ENCODE assay signal across 10 cellular contexts in the genomic region with DNA sequence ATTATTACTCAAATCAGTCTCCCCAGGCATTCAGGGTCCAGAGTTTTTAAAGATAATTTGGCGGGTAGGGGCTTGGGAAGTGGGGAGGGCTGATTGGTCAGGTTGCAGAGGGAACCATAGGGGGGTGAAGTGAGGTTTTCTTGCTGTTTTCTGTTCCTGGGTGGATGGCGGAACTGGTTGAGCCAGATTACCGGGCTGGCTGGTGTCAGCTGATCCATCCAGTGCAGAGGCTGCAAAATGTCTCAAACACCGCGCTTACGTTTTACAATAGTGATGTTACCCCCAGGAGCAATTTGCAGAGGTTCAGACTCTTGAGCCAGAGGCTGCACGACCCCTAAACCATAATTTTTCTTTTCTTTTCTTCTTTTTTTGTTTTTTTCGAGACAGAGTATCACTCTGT. TPM values are rescaled to one million over a fixed set of nuclear protein-coding genes. Genes with fewer than 3 reads are reported as not detected.
DNase-seq lines count a peak whose midpoint lies in the region; ATAC-seq, FAIRE-seq and TF ChIP-seq lines count a peak whose summit lies in the region.
"Not testable (repeated sequence)": the region's sequence is repeated elsewhere in the genome, so short reads cannot be mapped to it uniquely, and the experiment has no call there.
"Had no signal": no experiment of that assay in that cellular context is flagged by ENCODE, and none has a peak within 500 bp of the region (broad histone marks: within the 10 kb centered on the region; RNA-seq: fewer than 3 reads in every experiment).

No MANE protein-coding gene starts in this region.

- H3K79me2 ChIP-seq in PC-3 (ENCODE audit: low read length); H1 (ENCODE audit: control insufficient read depth in 1 of 2, insufficient read depth in 2 of 2, low read length in 2 of 2); trophoblast cell (ENCODE audit: control insufficient read depth, insufficient read depth, low read length, poor library complexity): not testable (repeated sequence)

- not testable (repeated sequence) for TF ChIP-seq RAD21 in H1 (IDR thresholded peaks at IDR 0.05 in 1 of 2, conservative IDR thresholded peaks at IDR 0.05 in 1 of 2; ENCODE audit: low read depth in 2 of 2, low read length in 2 of 2)

- TF ChIP-seq CTCF in A673 (conservative IDR thresholded peaks at IDR 0.05; ENCODE audit: low read depth, low read length); Calu3 (IDR thresholded peaks at IDR 0.05; ENCODE audit: unreplicated experiment); HFFc6 (IDR thresholded peaks at IDR 0.05); PC-3 (conservative IDR thresholded peaks at IDR 0.05; ENCODE audit: low read depth, low read length); H1 (IDR thresholded peaks at IDR 0.05; ENCODE audit: control extremely low read depth in 1 of 3, insufficient read depth in 1 of 3, low read depth in 1 of 3, low read length in 3 of 3): not testable (repeated sequence)

- H2BK15ac ChIP-seq in H1 (ENCODE audit: low read length); mesenchymal stem cell (ENCODE audit: low read depth, poor library complexity, severe bottlenecking): not testable (repeated sequence)

- peak overlapping the region; percentile 81 for H3K27ac ChIP-seq in A673 (ENCODE audit: low read depth, low read length, poor library complexity, severe bottlenecking)
- H3K27ac ChIP-seq in PC-3 (ENCODE audit: low read length); mesenchymal stem cell (ENCODE audit: low read length, poor library complexity, severe bottlenecking): not testable (repeated sequence)
- H3K27ac ChIP-seq in H1 (ENCODE audit: low read depth, low read length): peak overlapping the region; percentile 77; the same call in 1 of the 2 replicates
- peak overlapping the region; percentile 74 for H3K27ac ChIP-seq in iPS-18a (ENCODE audit: low read length)
- H3K27ac ChIP-seq in trophoblast cell (ENCODE audit: low read depth, low read length): peak overlapping the region; percentile 91

- not testable (repeated sequence) for H4K5ac ChIP-seq in H1 (ENCODE audit: insufficient read length, low read depth, low read length)

- FAIRE-seq in H1 (lab: Jason Lieb, UNC): not testable (repeated sequence)

- H3F3A ChIP-seq in PC-3 (ENCODE audit: low read length, unreplicated experiment): not testable (repeated sequence)

- H3K9me3 Mint-ChIP-seq in Calu3 (ENCODE audit: low read depth, unreplicated experiment); HFFc6: not testable (repeated sequence)

- TF ChIP-seq EP300 in H1 (IDR thresholded peaks at IDR 0.05; ENCODE audit: borderline replicate concordance in 1 of 2, low read depth in 2 of 2, low read length in 2 of 2): not testable (repeated sequence)

- not testable (repeated sequence) for H4K12ac ChIP-seq in trophoblast cell (ENCODE audit: low read depth, low read length)

- BruUV-seq in A673 (replicated peaks; lab: Mats Ljungman, UMichigan); Calu3 (replicated peaks; lab: Mats Ljungman, UMichigan); PC-3 (replicated peaks; lab: Mats Ljungman, UMichigan): not testable (repeated sequence)

- not testable (repeated sequence) for H3K9me2 ChIP-seq in PC-3 (replicated peaks; ENCODE audit: low read length)

- not testable (repeated sequence) for H4K20me1 ChIP-seq in PC-3 (ENCODE audit: low read length); H1 (replicated peaks in 1 of 2; ENCODE audit: control insufficient read depth in 1 of 2, insufficient read depth in 2 of 2, low read length in 2 of 2)

- H2AK5ac ChIP-seq in H1 (ENCODE audit: low read depth, low read length); mesenchymal stem cell (ENCODE audit: low read length, severe bottlenecking); trophoblast cell (ENCODE audit: low read length): not testable (repeated sequence)

- not testable (repeated sequence) for H3K14ac ChIP-seq in H1 (ENCODE audit: insufficient read length); mesenchymal stem cell (ENCODE audit: low read length in 2 of 2); trophoblast cell (ENCODE audit: low read length)

- H3K4me2 ChIP-seq in PC-3 (ENCODE audit: low read length): peak overlapping the region; percentile 37; the same call in 1 of the 2 replicates
- H3K4me2 ChIP-seq in H1 (ENCODE audit: insufficient read depth in 1 of 2, low read depth in 2 of 2, low read length in 2 of 2): peak overlapping the region in 1 of 2 experiments; percentile 24; a peak in 3 of 4 replicates
- not testable (repeated sequence) for H3K4me2 ChIP-seq in mesenchymal stem cell (ENCODE audit: low read length, poor library complexity, severe bottlenecking)
- peak overlapping the region; percentile 19 for H3K4me2 ChIP-seq in trophoblast cell (ENCODE audit: low read length)

- peak overlapping the region; percentile 83; the same call in 1 of the 2 replicates for H2BK5ac ChIP-seq in H1 (ENCODE audit: low read depth, low read length)
- H2BK5ac ChIP-seq in mesenchymal stem cell (ENCODE audit: low read depth, low read length, poor library complexity, severe bottlenecking): not testable (repeated sequence)
- H2BK5ac ChIP-seq in trophoblast cell (ENCODE audit: low read depth, low read length, poor library complexity): peak overlapping the region; percentile 88

- H3K23me2 ChIP-seq in H1 (ENCODE audit: low read depth, low read length): not testable (repeated sequence)

- not testable (repeated sequence) for TF ChIP-seq POLR2A in H1 (IDR thresholded peaks at IDR 0.05; ENCODE audit: control extremely low read depth in 1 of 2, low read depth in 2 of 2, low read length in 2 of 2)

- intact Hi-C loops in A673 (cut with micrococcal nuclease; ENCODE audit: unreplicated experiment); Calu3 (cut with micrococcal nuclease; ENCODE audit: unreplicated experiment); PC-3 (cut with micrococcal nuclease): not testable (repeated sequence)

- H3K79me1 ChIP-seq in H1 (ENCODE audit: low read depth, low read length); mesenchymal stem cell (replicated peaks; ENCODE audit: low read length, poor library complexity, severe bottlenecking): not testable (repeated sequence)
- peaks cover 17% of the 10 kb centered on the region for H3K79me1 ChIP-seq in trophoblast cell (ENCODE audit: low read length)

- not testable (repeated sequence) for H2AFZ ChIP-seq in PC-3 (ENCODE audit: low read length); H1 (ENCODE audit: low read length); mesenchymal stem cell (ENCODE audit: low read depth, low read length); trophoblast cell (ENCODE audit: insufficient read depth, low read length, poor library complexity)

- CTCF ChIA-PET in A673 (lab: Charles Lee); Calu3 (lab: Charles Lee); PC-3 (lab: Charles Lee); H1 (lab: Charles Lee; ENCODE audit: partially characterized antibody): not testable (repeated sequence)

- H3K23ac ChIP-seq in H1 (ENCODE audit: insufficient read length); mesenchymal stem cell (ENCODE audit: low read length in 2 of 2); trophoblast cell (ENCODE audit: low read length): not testable (repeated sequence)

- POLR2A ChIA-PET in A673 (lab: Charles Lee; ENCODE audit: low non-redundant PET); PC-3 (lab: Charles Lee; ENCODE audit: unreplicated experiment): not testable (repeated sequence)
- POLR2A ChIA-PET in H1 (lab: Charles Lee; ENCODE audit: partially characterized antibody): interaction anchor here (1.5 kb wide), 1 partner anchor 27 kb away, joined by 3 read pairs; no protein-coding TSS in a partner anchor

- H3K27ac Mint-ChIP-seq in Calu3 (ENCODE audit: unreplicated experiment): not testable (repeated sequence)
- peak overlapping the region; percentile 92; the same call in 1 of the 2 replicates for H3K27ac Mint-ChIP-seq in HFFc6

- H3K4me1 ChIP-seq in A673 (ENCODE audit: insufficient read depth, low read length, poor library complexity, severe bottlenecking): peaks cover 51% of the 10 kb centered on the region
- not testable (repeated sequence) for H3K4me1 ChIP-seq in PC-3 (ENCODE audit: insufficient read depth, low read length); mesenchymal stem cell (ENCODE audit: control insufficient read depth, insufficient read depth, low read depth, low read length)
- H3K4me1 ChIP-seq in H1 (replicated peaks in 1 of 4; ENCODE audit: control insufficient read depth in 3 of 4, insufficient read depth in 4 of 4, low read length in 3 of 4): peaks cover 0 to 15% (median 7%) of the 10 kb centered on the region in 4 experiments; a peak in 4 of 7 replicates
- H3K4me1 ChIP-seq in iPS-18a (ENCODE audit: control insufficient read depth, low read depth, low read length): peaks cover 42% of the 10 kb centered on the region
- H3K4me1 ChIP-seq in trophoblast cell (ENCODE audit: control insufficient read depth in 1 of 2, insufficient read depth in 2 of 2, low read length in 2 of 2): peaks cover 13 to 17% of the 10 kb centered on the region in 2 experiments

- WGBS in H1 (ENCODE audit: extremely low coverage in 1 of 2, insufficient coverage in 1 of 2, insufficient read length in 1 of 2, insufficient replicate concordance in 2 of 2, low coverage in 1 of 2, low lambda C conversion rate in 2 of 2, missing lambda C conversion rate in 1 of 2), 2 experiments: 4% methylated on average over 4 of the region's 8 CpGs; no CpG with 5 or more reads in 1 of the 2 experiments
- 82% methylated on average over 6 of the region's 8 CpGs for WGBS in mesenchymal stem cell
- no CpG with 5 or more reads among the region's 8 CpGs for WGBS in trophoblast cell (ENCODE audit: extremely low coverage, insufficient coverage, insufficient read length)

- H3K9me3 ChIP-seq in A673 (ENCODE audit: low read depth, low read length, poor library complexity, severe bottlenecking); PC-3 (ENCODE audit: low read length); H1 (ENCODE audit: insufficient read depth in 2 of 2, low read depth in 1 of 2, low read length in 1 of 2); iPS-18a (ENCODE audit: control insufficient read depth, low read depth, low read length); mesenchymal stem cell (ENCODE audit: control insufficient read depth, low read length); trophoblast cell (ENCODE audit: insufficient read depth, low read depth, low read length): not testable (repeated sequence)

- H3K4me1 Mint-ChIP-seq in Calu3 (ENCODE audit: low read depth, unreplicated experiment) (peaks cover 23% of the 10 kb centered on the region), HFFc6 (ENCODE audit: low read depth) (peaks cover 37% of the 10 kb centered on the region)

- ATAC-seq in PC-3: not testable (repeated sequence)

- H2BK120ac ChIP-seq in H1 (replicated peaks; ENCODE audit: low read depth, low read length); mesenchymal stem cell (ENCODE audit: low read depth, low read length): not testable (repeated sequence)
- peak overlapping the region; percentile 88 for H2BK120ac ChIP-seq in trophoblast cell (ENCODE audit: insufficient read depth, low read length, poor library complexity)

- not testable (repeated sequence) for H3K27me3 ChIP-seq in A673 (replicated peaks; ENCODE audit: insufficient read depth, low read depth, low read length, poor library complexity); PC-3 (ENCODE audit: low read length); H1 (replicated peaks in 1 of 4; ENCODE audit: control insufficient read depth in 3 of 4, extremely low read depth in 1 of 4, insufficient read depth in 3 of 4, low read length in 3 of 4); iPS-18a (ENCODE audit: control insufficient read depth, insufficient read depth, low read length); mesenchymal stem cell (ENCODE audit: control insufficient read depth in 1 of 2, insufficient read depth in 1 of 2, low read length in 2 of 2); trophoblast cell (ENCODE audit: insufficient read depth, low read length)

- not testable (repeated sequence) for H3K18ac ChIP-seq in H1 (ENCODE audit: extremely low read depth, low read length); mesenchymal stem cell (ENCODE audit: low read depth in 1 of 2, low read length in 2 of 2); trophoblast cell (ENCODE audit: low read length)

- H3K56ac ChIP-seq in H1 (replicated peaks; ENCODE audit: insufficient read length, low read depth, low read length): not testable (repeated sequence)

- H2BK12ac ChIP-seq in H1 (ENCODE audit: low read depth, low read length) (peak overlapping the region; percentile 17; the same call in 1 of the 2 replicates), trophoblast cell (ENCODE audit: low read length) (peak overlapping the region; percentile 13)
- H2BK12ac ChIP-seq in mesenchymal stem cell (ENCODE audit: low read length in 2 of 2): not testable (repeated sequence)

- H3K27me3 Mint-ChIP-seq in Calu3 (ENCODE audit: unreplicated experiment); HFFc6 (ENCODE audit: insufficient read depth): not testable (repeated sequence)

- not testable (repeated sequence) for DNase-seq in A673 (ENCODE audit: low spot score); HFFc6; H1 (ENCODE audit: low read depth in 1 of 2, low spot score in 2 of 2); mesenchymal stem cell
- peak; percentile 49 for DNase-seq in Calu3
- peak; percentile 18 for DNase-seq in PC-3
- peak in 1 of 2 donors; percentile 27 for DNase-seq in trophoblast cell

- H4K91ac ChIP-seq in H1 (replicated peaks; ENCODE audit: insufficient read length, low read length); mesenchymal stem cell (ENCODE audit: low read length): not testable (repeated sequence)
- peak overlapping the region; percentile 89 for H4K91ac ChIP-seq in trophoblast cell (ENCODE audit: low read depth, low read length)

- H3K4ac ChIP-seq in H1 (replicated peaks; ENCODE audit: insufficient read length, low read depth, low read length); mesenchymal stem cell (ENCODE audit: low read depth in 1 of 2, low read length in 2 of 2); trophoblast cell (ENCODE audit: low read depth, low read length): not testable (repeated sequence)

- not testable (repeated sequence) for H3K9ac ChIP-seq in PC-3 (ENCODE audit: low read length); H1 (replicated peaks in 1 of 4; ENCODE audit: extremely low read depth in 1 of 4, low read depth in 3 of 4, low read length in 3 of 4); trophoblast cell (ENCODE audit: low read length)
- H3K9ac ChIP-seq in iPS-18a (ENCODE audit: low read length) (peak overlapping the region; percentile 40), mesenchymal stem cell (ENCODE audit: low read length) (peak overlapping the region; percentile 84)

- peak overlapping the region; percentile 46 for H3K4me3 Mint-ChIP-seq in Calu3 (ENCODE audit: low read depth, unreplicated experiment)
- H3K4me3 Mint-ChIP-seq in HFFc6: not testable (repeated sequence)

- H2BK20ac ChIP-seq in H1 (ENCODE audit: low read length): not testable (repeated sequence)

- H4K8ac ChIP-seq in H1 (ENCODE audit: extremely low read depth, insufficient read depth, low read length); mesenchymal stem cell (ENCODE audit: low read length); trophoblast cell (ENCODE audit: low read depth, low read length): not testable (repeated sequence)

- H3K36me3 ChIP-seq in A673 (ENCODE audit: insufficient read depth, low read length, poor library complexity, severe bottlenecking); PC-3 (ENCODE audit: low read depth, low read length); H1 (ENCODE audit: control insufficient read depth in 2 of 4, insufficient read depth in 4 of 4, low read length in 3 of 4); iPS-18a (ENCODE audit: control insufficient read depth, low read depth, low read length); trophoblast cell (ENCODE audit: control insufficient read depth in 1 of 2, insufficient read depth in 2 of 2, low read length in 2 of 2): not testable (repeated sequence)
- peaks cover 0 to 17% of the 10 kb centered on the region in 2 experiments for H3K36me3 ChIP-seq in mesenchymal stem cell (ENCODE audit: control insufficient read depth in 1 of 2, insufficient read depth in 2 of 2, low read depth in 1 of 2, low read length in 2 of 2)

- H3K4me3 ChIP-seq in A673 (ENCODE audit: low read depth, low read length, poor library complexity, severe bottlenecking); PC-3 (ENCODE audit: low read length); H1 (ENCODE audit: extremely low read depth in 1 of 4, insufficient read depth in 2 of 4, low read depth in 3 of 4, low read length in 4 of 4); iPS-18a (ENCODE audit: low read length); mesenchymal stem cell (ENCODE audit: insufficient read depth in 1 of 2, low read depth in 1 of 2, low read length in 2 of 2); trophoblast cell (ENCODE audit: low read depth, low read length): not testable (repeated sequence)

- H3K36me3 Mint-ChIP-seq in Calu3 (ENCODE audit: insufficient read depth, unreplicated experiment); HFFc6 (ENCODE audit: low read depth): not testable (repeated sequence)

RNA-seq across cellular contexts. Expression of gene GYG2, which starts 25.2 kb away (rescaled TPM):
- total RNA-seq in A673 (2021) (39.8 and 59.7 TPM in 2 replicates), Calu3 (2022) (6.9 and 9.0 TPM in 2 replicates), PC-3 (2014; rRNA removed) (0.58 and 1.7 TPM in 2 replicates)
- under 1 TPM in 4 of 6 experiments, not detected in 2; 0.35 to 0.79 (median 0.51) TPM for total RNA-seq in HFFc6 (2021; fragmentation: NEBNext Ultra II Directional; extraction: Animal tissue kit (Norgen Biotek cat#: 25700))
- total RNA-seq in H1 (2021; fragmentation: NEBNext Ultra II Directional; extraction: Animal tissue kit (Norgen Biotek cat#: 25700)): 65.3 and 65.4 TPM in 2 replicates
- polyA plus RNA-seq in H1 (2011; rRNA removed): 52.8 and 63.7 TPM in 2 replicates
- 60.6 TPM for polyA plus RNA-seq in H1 (2011; cell fraction: cytosol; rRNA removed)
- polyA plus RNA-seq in H1 (2011; cell fraction: nucleus; rRNA removed): 54.9 TPM
- 49.3 to 58.7 TPM (median 56.4 TPM) in 4 replicates for polyA plus RNA-seq in H1 (2012, experiment 1 of 2)
- polyA plus RNA-seq in H1 (2012, experiment 2 of 2): 26.6 TPM
- polyA plus RNA-seq in H1 (2013, experiment 1 of 2): 29.1 TPM
- polyA plus RNA-seq in H1 (2013, experiment 2 of 2): 29.7 TPM
- polyA minus RNA-seq in H1 (2011; rRNA and poly(A)+ RNA removed): 78.1 and 104 TPM in 2 replicates
- polyA minus RNA-seq in H1 (2011; cell fraction: cytosol; rRNA and poly(A)+ RNA removed): 55.3 TPM
- 40.5 TPM for polyA minus RNA-seq in H1 (2011; cell fraction: nucleus; rRNA and poly(A)+ RNA removed)
- polyA plus RNA-seq in mesenchymal stem cell (2013, experiment 1 of 2): 14.0 TPM
- polyA plus RNA-seq in mesenchymal stem cell (2013, experiment 2 of 2): 14.4 TPM
- 17.8 and 18.9 TPM in 2 replicates for polyA plus RNA-seq in trophoblast cell (2013)
- total RNA-seq: CD4-positive, alpha-beta memory T cell had no signal
- polyA plus RNA-seq: CD4-positive, alpha-beta memory T cell had no signal

RNA-seq across cellular contexts. Expression of gene XG, which starts 51.6 kb away (rescaled TPM):
- total RNA-seq in A673 (2021) (7.5 and 7.7 TPM in 2 replicates), Calu3 (2022) (not detected in 2 replicates), PC-3 (2014; rRNA removed) (not detected in 2 replicates)
- total RNA-seq in HFFc6 (2021; fragmentation: NEBNext Ultra II Directional; extraction: Animal tissue kit (Norgen Biotek cat#: 25700)): under 1 TPM in 5 of 6 experiments, not detected in 1; 0.07 to 0.48 (median 0.31) TPM
- total RNA-seq in H1 (2021; fragmentation: NEBNext Ultra II Directional; extraction: Animal tissue kit (Norgen Biotek cat#: 25700)): 0.31 and 0.78 TPM in 2 replicates
- polyA plus RNA-seq in H1 (2011; rRNA removed): 0.19 and 0.33 TPM in 2 replicates
- polyA plus RNA-seq in H1 (2011; cell fraction: cytosol; rRNA removed): 0.57 TPM
- polyA plus RNA-seq in H1 (2011; cell fraction: nucleus; rRNA removed): 0.23 TPM
- 0.22 to 0.42 TPM (median 0.31 TPM) in 4 replicates for polyA plus RNA-seq in H1 (2012, experiment 1 of 2)
- not detected for polyA plus RNA-seq in H1 (2012, experiment 2 of 2)
- polyA plus RNA-seq in H1 (2013, experiment 1 of 2): 0.71 TPM
- polyA plus RNA-seq in H1 (2013, experiment 2 of 2): 0.35 TPM
- 0.34 and 0.54 TPM in 2 replicates for polyA minus RNA-seq in H1 (2011; rRNA and poly(A)+ RNA removed)
- not detected for polyA minus RNA-seq in H1 (2011; cell fraction: cytosol; rRNA and poly(A)+ RNA removed)
- 0.40 TPM for polyA minus RNA-seq in H1 (2011; cell fraction: nucleus; rRNA and poly(A)+ RNA removed)
- polyA plus RNA-seq in mesenchymal stem cell (2013, experiment 1 of 2): 0.01 TPM
- polyA plus RNA-seq in mesenchymal stem cell (2013, experiment 2 of 2): not detected
- 0.07 TPM in 2 replicates for polyA plus RNA-seq in trophoblast cell (2013)
- total RNA-seq: HepG2 had no signal
- polyA plus RNA-seq: CD4-positive, alpha-beta memory T cell; HepG2 had no signal
